In genomic region chr1:152107984-152108898, GRCh38 we compare ENCODE assay signal across 8 cellular contexts. TPM values are rescaled to one million over a fixed set of nuclear protein-coding genes. Genes with fewer than 3 reads are reported as not detected.
DNase-seq lines count a peak whose midpoint lies in the region; ATAC-seq and TF ChIP-seq lines count a peak whose summit lies in the region.

No MANE protein-coding gene starts in this region.

- H3K27me3 Mint-ChIP-seq in stimulated activated memory B cell treated with anti-CD40 and anti-IgM and Interleukin-4, amounts not matched to agents 10 μg/mL and 1 μg/mL and 100 μg/mL, for 72 hours: peaks cover 8% of the 10 kb centered on the region

- no peaks in the 10 kb centered on the region for H3K4me1 Mint-ChIP-seq in stimulated activated memory B cell treated with anti-CD40 and anti-IgM and Interleukin-4, amounts not matched to agents 10 μg/mL and 1 μg/mL and 100 μg/mL, for 72 hours

- H3K36me3 ChIP-seq in RWPE2 (ENCODE audit: low read depth) (no peaks in the 10 kb centered on the region), trophoblast cell (ENCODE audit: control insufficient read depth in 1 of 2, insufficient read depth in 2 of 2, low read length in 2 of 2) (no peaks in the 10 kb centered on the region)

- no peak overlapping the region for H2AK5ac ChIP-seq in trophoblast cell (ENCODE audit: low read length)

- no CpG with 5 or more reads among the region's 69 CpGs for WGBS in trophoblast cell (ENCODE audit: extremely low coverage, insufficient coverage, insufficient read length)

- peak; percentile 61 for DNase-seq in ELR (ENCODE audit: low read depth)
- peak; percentile 42 for DNase-seq in RWPE2 (ENCODE audit: low spot score)
- peak; percentile 57 for DNase-seq in fibroblast of mammary gland (ENCODE audit: low read depth)
- DNase-seq in trophoblast cell: peak; percentile 96 to 98
- DNase-seq in NCI-H2029 treated with DMSO at 0.1 percent for 48 hours (lab: John Stamatoyannopoulos, UW): no peak
- no peak for DNase-seq in OCI-M1 (lab: John Stamatoyannopoulos, UW)

- no peak overlapping the region for H4K91ac ChIP-seq in trophoblast cell (ENCODE audit: low read depth, low read length)

- H3K4me1 ChIP-seq in RWPE2 (ENCODE audit: insufficient read depth, poor library complexity, severe bottlenecking) (peaks cover 12% of the 10 kb centered on the region), trophoblast cell (ENCODE audit: control insufficient read depth in 1 of 2, insufficient read depth in 2 of 2, low read length in 2 of 2) (peaks cover 8 to 15% of the 10 kb centered on the region in 2 experiments)

- H2BK12ac ChIP-seq in trophoblast cell (ENCODE audit: low read length): no peak overlapping the region

- H3K27ac ChIP-seq in RWPE2 (ENCODE audit: poor library complexity, severe bottlenecking) (no peak overlapping the region), trophoblast cell (ENCODE audit: low read depth, low read length) (no peak overlapping the region)

- H3K4me3 ChIP-seq in RWPE2 (ENCODE audit: severe bottlenecking) (peak overlapping the region; percentile 23), fibroblast of mammary gland (ENCODE audit: control insufficient read depth, low read depth, low read length) (peak overlapping the region; percentile 23), trophoblast cell (ENCODE audit: low read depth, low read length) (peak overlapping the region; percentile 27)

- H3K4me3 Mint-ChIP-seq in stimulated activated memory B cell treated with anti-CD40 and anti-IgM and Interleukin-4, amounts not matched to agents 10 μg/mL and 1 μg/mL and 100 μg/mL, for 72 hours: no peak overlapping the region

- H3K9me3 Mint-ChIP-seq in stimulated activated memory B cell treated with anti-CD40 and anti-IgM and Interleukin-4, amounts not matched to agents 10 μg/mL and 1 μg/mL and 100 μg/mL, for 72 hours: no peaks in the 10 kb centered on the region

- no peak for ATAC-seq in RWPE2 (ENCODE audit: low read depth)
- no peak for ATAC-seq in HG02571 (IDR thresholded peaks at IDR 0.05; ENCODE audit: unreplicated experiment)
- ATAC-seq in stimulated activated memory B cell treated with anti-CD40 and anti-IgM and Interleukin-4, amounts not matched to agents 10 μg/mL and 1 μg/mL and 100 μg/mL, for 72 hours: no peak

- H3K4ac ChIP-seq in trophoblast cell (ENCODE audit: low read depth, low read length): no peak overlapping the region

- no peak overlapping the region for H4K12ac ChIP-seq in trophoblast cell (ENCODE audit: low read depth, low read length)

- H2AFZ ChIP-seq in trophoblast cell (ENCODE audit: insufficient read depth, low read length, poor library complexity): no peak overlapping the region

- H4K8ac ChIP-seq in trophoblast cell (ENCODE audit: low read depth, low read length): no peak overlapping the region

- H3K79me1 ChIP-seq in trophoblast cell (ENCODE audit: low read length): no peaks in the 10 kb centered on the region

- no peak overlapping the region for H2BK120ac ChIP-seq in trophoblast cell (ENCODE audit: insufficient read depth, low read length, poor library complexity)

- peaks cover 92% of the 10 kb centered on the region for H3K27me3 ChIP-seq in RWPE2 (ENCODE audit: insufficient read depth, poor library complexity, severe bottlenecking)
- H3K27me3 ChIP-seq in trophoblast cell (ENCODE audit: insufficient read depth, low read length): peaks cover 59% of the 10 kb centered on the region

- H3K36me3 Mint-ChIP-seq in stimulated activated memory B cell treated with anti-CD40 and anti-IgM and Interleukin-4, amounts not matched to agents 10 μg/mL and 1 μg/mL and 100 μg/mL, for 72 hours: no peaks in the 10 kb centered on the region

- no peak overlapping the region for H3K27ac Mint-ChIP-seq in stimulated activated memory B cell treated with anti-CD40 and anti-IgM and Interleukin-4, amounts not matched to agents 10 μg/mL and 1 μg/mL and 100 μg/mL, for 72 hours

- peak; percentile 20 for TF ChIP-seq CTCF in RWPE2 (IDR thresholded peaks at IDR 0.05; ENCODE audit: poor library complexity, severe bottlenecking)
- TF ChIP-seq CTCF in fibroblast of mammary gland (conservative IDR thresholded peaks at IDR 0.05; ENCODE audit: control insufficient read depth, insufficient read depth, low read depth, low read length): no peak

- no peak overlapping the region for H3K18ac ChIP-seq in trophoblast cell (ENCODE audit: low read length)

- no peak overlapping the region for H2BK5ac ChIP-seq in trophoblast cell (ENCODE audit: low read depth, low read length, poor library complexity)

- peak overlapping the region; percentile 46 for H3K4me2 ChIP-seq in trophoblast cell (ENCODE audit: low read length)

- no peak overlapping the region for H3K14ac ChIP-seq in trophoblast cell (ENCODE audit: low read length)

- H3K23ac ChIP-seq in trophoblast cell (ENCODE audit: low read length): no peak overlapping the region

- H3K9ac ChIP-seq in trophoblast cell (ENCODE audit: low read length): no peak overlapping the region

- H3K9me3 ChIP-seq in RWPE2 (ENCODE audit: severe bottlenecking) (no peaks in the 10 kb centered on the region), trophoblast cell (ENCODE audit: insufficient read depth, low read depth, low read length) (peaks cover 45% of the 10 kb centered on the region)

- H3K79me2 ChIP-seq in trophoblast cell (ENCODE audit: control insufficient read depth, insufficient read depth, low read length, poor library complexity): no peaks in the 10 kb centered on the region

RNA-seq across cellular contexts. Expression of gene TCHH, which starts 7.0 kb away (rescaled TPM):
- 0.07 TPM in 2 replicates for polyA plus RNA-seq in trophoblast cell (2013)

RNA-seq across cellular contexts. Expression of gene TCHHL1, which starts 19.4 kb away (rescaled TPM):
- 0.10 and 0.11 TPM in 2 replicates for polyA plus RNA-seq in trophoblast cell (2013)

RNA-seq across cellular contexts. Expression of gene RPTN, which starts 50.8 kb away (rescaled TPM):
- polyA plus RNA-seq in trophoblast cell (2013): not detected in 2 replicates

Comparison
In these comparisons a context has a peak if more than half of its experiments do, and no peak if none do; other contexts are left out.
1. DNase-seq: peak in ELR (single experiment), RWPE2 (single experiment), fibroblast of mammary gland (single experiment) and trophoblast cell (2 of 2); none in NCI-H2029 treated with DMSO at 0.1 percent for 48 hours (single experiment) and OCI-M1 (single experiment).
2. Peak in every context shown above with its lines, with median percentiles within 50 percentile points of each other: H3K4me3 ChIP-seq.